Comparison of ENCODE assay signal across 12 cellular contexts in the genomic region with DNA sequence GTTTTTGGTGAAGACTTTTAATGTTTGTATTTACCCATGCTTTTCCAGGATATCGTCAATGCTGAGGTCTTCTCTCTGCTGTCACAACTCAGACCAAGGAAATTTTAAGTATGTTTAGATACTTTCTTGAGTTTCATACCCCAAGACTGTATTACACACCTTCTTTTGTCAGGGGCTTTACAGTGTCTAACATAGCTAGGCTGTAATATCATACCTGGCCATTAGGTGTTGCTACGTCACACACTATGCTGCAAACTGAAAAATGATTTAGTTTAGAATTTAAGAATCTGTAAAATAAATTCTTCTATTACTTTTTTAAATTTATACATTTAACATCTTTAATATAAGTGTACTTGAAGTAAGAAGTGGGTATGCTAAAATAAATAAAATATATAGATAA.
DNase-seq lines count a peak whose midpoint lies in the region; ATAC-seq, FAIRE-seq and TF ChIP-seq lines count a peak whose summit lies in the region.
"Had no signal": no experiment of that assay in that cellular context is flagged by ENCODE, and none has a peak within 500 bp of the region (broad histone marks: within the 10 kb centered on the region; RNA-seq: fewer than 3 reads in every experiment).

No MANE protein-coding gene starts in this region.

- H3K27ac ChIP-seq in Karpas-422 (ENCODE audit: low read length): no peak overlapping the region
- H3K27ac ChIP-seq in H1 (ENCODE audit: low read depth, low read length): no peak overlapping the region
- H3K27ac ChIP-seq: SJSA1 had no signal

- peaks cover 6% of the 10 kb centered on the region for H3K9me3 ChIP-seq in Karpas-422 (ENCODE audit: low read length)
- H3K9me3 ChIP-seq in H1 (ENCODE audit: insufficient read depth in 2 of 2, low read depth in 1 of 2, low read length in 1 of 2): peaks cover 9 to 11% of the 10 kb centered on the region in 2 experiments; a peak in 3 of 4 replicates
- H3K9me3 ChIP-seq: SJSA1 had no signal

- H4K91ac ChIP-seq in H1 (replicated peaks; ENCODE audit: insufficient read length, low read length): no peak overlapping the region

- H3K14ac ChIP-seq in H1 (ENCODE audit: insufficient read length): no peak overlapping the region

- DNase-seq in Karpas-422 (peak; percentile 59), H1 (ENCODE audit: low read depth in 1 of 2, low spot score in 2 of 2) (no peak), renal cortical epithelial cell (ENCODE audit: low read depth) (peak; percentile 4), Ammon's horn (ENCODE audit: low spot score) (no peak), NCI-H1930 (lab: John Stamatoyannopoulos, UW) (no peak)
- DNase-seq: activated CD4-positive, alpha-beta memory T cell treated with anti-CD3 and anti-CD28 coated beads for 36 hours; amniotic stem cell had no signal

- no peak overlapping the region for H2BK20ac ChIP-seq in H1 (ENCODE audit: low read length)

- H3K56ac ChIP-seq in H1 (replicated peaks; ENCODE audit: insufficient read length, low read depth, low read length): no peak overlapping the region

- peak in 2 of 3 experiments; percentile 35 to 56; a peak in 2 of 4 replicates for TF ChIP-seq CTCF in H1 (IDR thresholded peaks at IDR 0.05; ENCODE audit: control extremely low read depth in 1 of 3, insufficient read depth in 1 of 3, low read depth in 1 of 3, low read length in 3 of 3)

- H3K36me3 ChIP-seq in Karpas-422 (ENCODE audit: insufficient read depth, low read length): no peaks in the 10 kb centered on the region
- peaks cover 0 to 10% (median 7%) of the 10 kb centered on the region in 4 experiments; a peak in 3 of 8 replicates for H3K36me3 ChIP-seq in H1 (ENCODE audit: control insufficient read depth in 2 of 4, insufficient read depth in 4 of 4, low read length in 3 of 4)
- H3K36me3 ChIP-seq: SJSA1 had no signal

- no peak overlapping the region for H2BK12ac ChIP-seq in H1 (ENCODE audit: low read depth, low read length)

- H3K23ac ChIP-seq in H1 (ENCODE audit: insufficient read length): no peak overlapping the region

- H3K9me2 ChIP-seq in Karpas-422 (replicated peaks; ENCODE audit: insufficient read depth, low read length): no peaks in the 10 kb centered on the region

- POLR2A ChIA-PET in H1 (lab: Charles Lee; ENCODE audit: partially characterized antibody): no interaction called here

- no peak overlapping the region for H2BK5ac ChIP-seq in H1 (ENCODE audit: low read depth, low read length)

- TF ChIP-seq POLR2A in H1 (IDR thresholded peaks at IDR 0.05; ENCODE audit: control extremely low read depth in 1 of 2, low read depth in 2 of 2, low read length in 2 of 2): no peak

- ATAC-seq in GM18517 (IDR thresholded peaks at IDR 0.05; ENCODE audit: unreplicated experiment) (peak; percentile 36), HG02852 (IDR thresholded peaks at IDR 0.05; ENCODE audit: unreplicated experiment) (no peak)
- ATAC-seq: natural killer cell treated with Interleukin-12 subunit alpha and Interleukin-12 subunit beta and Interleukin-15 and Interleukin-18, amount 100 ng/mL, for 72 hours had no signal

- H3K4ac ChIP-seq in H1 (replicated peaks; ENCODE audit: insufficient read length, low read depth, low read length): no peak overlapping the region

- WGBS in H1 (ENCODE audit: extremely low coverage in 1 of 2, insufficient coverage in 1 of 2, insufficient read length in 1 of 2, insufficient replicate concordance in 2 of 2, low coverage in 1 of 2, low lambda C conversion rate in 2 of 2, missing lambda C conversion rate in 1 of 2), 2 experiments: 87% methylated on average over 2 of the region's 2 CpGs; no CpG with 5 or more reads in 1 of the 2 experiments

- H3K79me1 ChIP-seq in H1 (ENCODE audit: low read depth, low read length): no peaks in the 10 kb centered on the region

- no peak overlapping the region for H3K9ac ChIP-seq in Karpas-422 (ENCODE audit: low read length)
- H3K9ac ChIP-seq in H1 (replicated peaks in 1 of 4; ENCODE audit: extremely low read depth in 1 of 4, low read depth in 3 of 4, low read length in 3 of 4): no peak overlapping the region

- H2AFZ ChIP-seq in Karpas-422 (ENCODE audit: low read length) (no peak overlapping the region), H1 (ENCODE audit: low read length) (no peak overlapping the region)

- CTCF ChIA-PET in H1 (lab: Charles Lee; ENCODE audit: partially characterized antibody): interaction anchor here (0.6 to 2.9 kb wide), 21 partner anchors 8 to 1251 kb away, joined by 3 to 15 read pairs (median 4); no protein-coding TSS in a partner anchor

- H4K20me1 ChIP-seq in Karpas-422 (ENCODE audit: insufficient read depth, low read depth, low read length) (no peaks in the 10 kb centered on the region), H1 (replicated peaks in 1 of 2; ENCODE audit: control insufficient read depth in 1 of 2, insufficient read depth in 2 of 2, low read length in 2 of 2) (no peaks in the 10 kb centered on the region)

- H2BK120ac ChIP-seq in H1 (replicated peaks; ENCODE audit: low read depth, low read length): no peak overlapping the region

- no peak overlapping the region for H3K18ac ChIP-seq in H1 (ENCODE audit: extremely low read depth, low read length)

- H3K79me2 ChIP-seq in Karpas-422 (ENCODE audit: low read length): no peaks in the 10 kb centered on the region
- H3K79me2 ChIP-seq in H1 (ENCODE audit: control insufficient read depth in 1 of 2, insufficient read depth in 2 of 2, low read length in 2 of 2): no peaks in the 10 kb centered on the region

- TF ChIP-seq EP300 in H1 (IDR thresholded peaks at IDR 0.05; ENCODE audit: borderline replicate concordance in 1 of 2, low read depth in 2 of 2, low read length in 2 of 2): no peak

- H4K5ac ChIP-seq in H1 (ENCODE audit: insufficient read length, low read depth, low read length): no peak overlapping the region

- peaks cover 4% of the 10 kb centered on the region for H3K27me3 ChIP-seq in Karpas-422 (ENCODE audit: low read length)
- no peaks in the 10 kb centered on the region for H3K27me3 ChIP-seq in H1 (replicated peaks in 1 of 4; ENCODE audit: control insufficient read depth in 3 of 4, extremely low read depth in 1 of 4, insufficient read depth in 3 of 4, low read length in 3 of 4)
- H3K27me3 ChIP-seq: SJSA1 had no signal

- H3K4me2 ChIP-seq in Karpas-422 (ENCODE audit: low read depth, low read length, poor library complexity, severe bottlenecking) (no peak overlapping the region), H1 (ENCODE audit: insufficient read depth in 1 of 2, low read depth in 2 of 2, low read length in 2 of 2) (no peak overlapping the region)

- H3K4me1 ChIP-seq in Karpas-422 (ENCODE audit: low read length) (peaks cover 10% of the 10 kb centered on the region), H1 (replicated peaks in 1 of 4; ENCODE audit: control insufficient read depth in 3 of 4, insufficient read depth in 4 of 4, low read length in 3 of 4) (no peaks in the 10 kb centered on the region)

- H2BK15ac ChIP-seq in H1 (ENCODE audit: low read length): no peak overlapping the region

- H3K4me3 ChIP-seq in Karpas-422 (ENCODE audit: low read length) (no peak overlapping the region), H1 (ENCODE audit: extremely low read depth in 1 of 4, insufficient read depth in 2 of 4, low read depth in 3 of 4, low read length in 4 of 4) (no peak overlapping the region)
- H3K4me3 ChIP-seq: SJSA1 had no signal

- no peak for FAIRE-seq in H1 (lab: Jason Lieb, UNC)
- FAIRE-seq: GM18507 had no signal

- H3K23me2 ChIP-seq in H1 (ENCODE audit: low read depth, low read length): no peaks in the 10 kb centered on the region

- peak; percentile 73 to 76 for TF ChIP-seq RAD21 in H1 (IDR thresholded peaks at IDR 0.05 in 1 of 2, conservative IDR thresholded peaks at IDR 0.05 in 1 of 2; ENCODE audit: low read depth in 2 of 2, low read length in 2 of 2)

- no peak overlapping the region for H2AK5ac ChIP-seq in H1 (ENCODE audit: low read depth, low read length)

- H4K8ac ChIP-seq in H1 (ENCODE audit: extremely low read depth, insufficient read depth, low read length): no peak overlapping the region

TF ChIP-seq in H1, 55 proteins besides CTCF, POLR2A, EP300 and RAD21:
- TF ChIP-seq BRCA1 (IDR thresholded peaks at IDR 0.05; ENCODE audit: low read depth, low read length): no peak
- no peak for TF ChIP-seq FOSL1 (IDR thresholded peaks at IDR 0.05; ENCODE audit: insufficient read depth, low read depth, low read length)
- TF ChIP-seq CBX8 (IDR thresholded peaks at IDR 0.05; ENCODE audit: borderline replicate concordance, low read depth, low read length): no peak
- no peak for TF ChIP-seq RFX5 (IDR thresholded peaks at IDR 0.05; ENCODE audit: borderline replicate concordance, low read depth, low read length)
- TF ChIP-seq CHD1 (IDR thresholded peaks at IDR 0.05; ENCODE audit: low read depth, low read length): no peak
- TF ChIP-seq RNF2 (IDR thresholded peaks at IDR 0.05; ENCODE audit: borderline replicate concordance, low read depth, low read length, missing control alignments, poor library complexity, severe bottlenecking): no peak
- no peak for TF ChIP-seq EZH2 (IDR thresholded peaks at IDR 0.05; ENCODE audit: low read depth, low read length, severe bottlenecking)
- no peak for TF ChIP-seq SUZ12 (IDR thresholded peaks at IDR 0.05; ENCODE audit: low read length)
- TF ChIP-seq, protein P1, sequence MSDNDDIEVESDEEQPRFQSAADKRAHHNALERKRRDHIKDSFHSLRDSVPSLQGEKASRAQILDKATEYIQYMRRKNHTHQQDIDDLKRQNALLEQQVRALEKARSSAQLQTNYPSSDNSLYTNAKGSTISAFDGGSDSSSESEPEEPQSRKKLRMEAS (IDR thresholded peaks at IDR 0.05): no peak

Comparison
In these comparisons a context has a peak if more than half of its experiments do, and no peak if none do; other contexts are left out.
1. DNase-seq: peak in Karpas-422 (single experiment) and renal cortical epithelial cell (single experiment); none in H1 (0 of 2), Ammon's horn (single experiment) and NCI-H1930 (0 of 2).